ENCODE assay signal across 27 cellular contexts in genomic region chr12:50184261-50184660, GRCh38. TPM values are rescaled to one million over a fixed set of nuclear protein-coding genes. Genes with fewer than 3 reads are reported as not detected.
DNase-seq lines count a peak whose midpoint lies in the region; ATAC-seq and TF ChIP-seq lines count a peak whose summit lies in the region.
"Had no signal": no experiment of that assay in that cellular context is flagged by ENCODE, and none has a peak within 500 bp of the region (broad histone marks: within the 10 kb centered on the region; RNA-seq: fewer than 3 reads in every experiment).

No MANE protein-coding gene starts in this region.

- no peaks in the 10 kb centered on the region for H4K20me1 ChIP-seq in Karpas-422 (ENCODE audit: insufficient read depth, low read depth, low read length)

- H3K27ac ChIP-seq in Karpas-422 (ENCODE audit: low read length) (peak overlapping the region; percentile 58; the same call in 1 of the 2 replicates), epithelial cell of prostate (peak overlapping the region; percentile 81), thymus (ENCODE audit: low read depth) (peak overlapping the region; percentile 18)
- H3K27ac ChIP-seq: A549, hepatocyte, left lung, ovary had no signal

- H3K4me1 ChIP-seq in Karpas-422 (ENCODE audit: low read length): peaks cover 41% of the 10 kb centered on the region
- H3K4me1 ChIP-seq in thymus (ENCODE audit: control insufficient read depth, insufficient read depth, low read length): no peaks in the 10 kb centered on the region
- H3K4me1 ChIP-seq: A549, BE2C had no signal

- no peak overlapping the region for H3K9ac ChIP-seq in Karpas-422 (ENCODE audit: low read length)

- H3K27me3 ChIP-seq in Karpas-422 (ENCODE audit: low read length) (no peaks in the 10 kb centered on the region), thymus (ENCODE audit: control insufficient read depth, insufficient read depth) (no peaks in the 10 kb centered on the region)
- H3K27me3 ChIP-seq: BE2C, hepatocyte, left lung, ovary had no signal

- no peaks in the 10 kb centered on the region for H3K79me2 ChIP-seq in Karpas-422 (ENCODE audit: low read length)
- H3K79me2 ChIP-seq: hepatocyte had no signal

- peak overlapping the region; percentile 6 for H3K4me2 ChIP-seq in Karpas-422 (ENCODE audit: low read depth, low read length, poor library complexity, severe bottlenecking)
- H3K4me2 ChIP-seq: A549, hepatocyte had no signal

- H3K9me3 Mint-ChIP-seq in activated CD8-positive, alpha-beta T cell treated with anti-CD3 and anti-CD28 coated beads for 36 hours: no peaks in the 10 kb centered on the region
- no peaks in the 10 kb centered on the region for H3K9me3 Mint-ChIP-seq in activated CD8-positive, alpha-beta T cell treated with anti-CD3 and anti-CD28 coated beads, Interleukin-2, amount 10 ng/mL, durations not matched to agents 7 days and 5 days (ENCODE audit: insufficient read depth)
- H3K9me3 Mint-ChIP-seq: naive B cell; stimulated activated naive CD8-positive, alpha-beta T cell treated with anti-CD3 and anti-CD28 coated beads, Interleukin-15, amount 100 ng/mL, for 72 hours; type B pancreatic cell had no signal

- 97% methylated on average over 5 of the region's 5 CpGs for WGBS in thymus

- H3K36me3 ChIP-seq in Karpas-422 (ENCODE audit: insufficient read depth, low read length) (peaks cover 14% of the 10 kb centered on the region; the same call in 1 of the 2 replicates), thymus (ENCODE audit: control insufficient read depth, insufficient read depth) (peaks cover 5% of the 10 kb centered on the region)
- H3K36me3 ChIP-seq: ovary had no signal

- POLR2A ChIA-PET in activated CD8-positive, alpha-beta T cell treated with anti-CD3 and anti-CD28 coated beads for 36 hours (lab: Charles Lee): no interaction called here
- POLR2A ChIA-PET in activated CD8-positive, alpha-beta T cell treated with anti-CD3 and anti-CD28 coated beads, Interleukin-2, amount 10 ng/mL, durations not matched to agents 7 days and 5 days (lab: Charles Lee): interaction anchor here (1.1 kb wide), 1 partner anchor 73 kb away, joined by 3 read pairs; the partner anchor contains the start of gene COX14

- DNase-seq in activated CD8-positive, alpha-beta T cell treated with anti-CD3 and anti-CD28 coated beads for 36 hours: no peak
- DNase-seq in activated CD8-positive, alpha-beta T cell treated with anti-CD3 and anti-CD28 coated beads, Interleukin-2, amount 10 ng/mL, durations not matched to agents 7 days and 5 days: no peak
- DNase-seq in Karpas-422: no peak
- no peak for DNase-seq in epithelial cell of prostate (ENCODE audit: low read depth, low spot score)
- DNase-seq in SHP77 (lab: John Stamatoyannopoulos, UW): no peak
- DNase-seq in AG08396 (ENCODE audit: low spot score): no peak
- DNase-seq: activated CD4-positive, alpha-beta T cell treated with anti-CD3 and anti-CD28 coated beads for 1 hour; activated effector memory CD4-positive, alpha-beta T cell treated with Interleukin-2 at 50 U/mL for 16 hours; BE2C; effector memory CD4-positive, alpha-beta T cell; foreskin melanocyte; HCEC 1CT; left lung; naive B cell; NCI-H187 treated with DMSO at 0.1 percent for 48 hours; NCI-H526 treated with DMSO at 0.1 percent for 48 hours; ovary; stimulated activated CD4-positive, alpha-beta T cell treated with anti-CD3 and anti-CD28 coated beads, Interleukin-12 subunit alpha, Interleukin-12 subunit beta, amount 100 ng/mL, for 4 hours; stimulated activated CD4-positive, alpha-beta T cell treated with anti-CD3 and anti-CD28 coated beads, Interleukin-4, amount 100 ng/mL, for 4 hours; stimulated activated naive CD8-positive, alpha-beta T cell treated with anti-CD3 and anti-CD28 coated beads, Interleukin-15, amount 100 ng/mL, for 72 hours; T-helper 1 cell had no signal

- no peak overlapping the region for H3K4me3 Mint-ChIP-seq in activated CD8-positive, alpha-beta T cell treated with anti-CD3 and anti-CD28 coated beads for 36 hours
- no peak overlapping the region for H3K4me3 Mint-ChIP-seq in activated CD8-positive, alpha-beta T cell treated with anti-CD3 and anti-CD28 coated beads, Interleukin-2, amount 10 ng/mL, durations not matched to agents 7 days and 5 days
- H3K4me3 Mint-ChIP-seq: naive B cell; stimulated activated naive CD8-positive, alpha-beta T cell treated with anti-CD3 and anti-CD28 coated beads, Interleukin-15, amount 100 ng/mL, for 72 hours; type B pancreatic cell had no signal

- CTCF ChIA-PET in activated CD8-positive, alpha-beta T cell treated with anti-CD3 and anti-CD28 coated beads for 36 hours (lab: Charles Lee): interaction anchor here (4.5 kb wide), 1 partner anchor 8 kb away, joined by 26 read pairs; no protein-coding TSS in a partner anchor
- CTCF ChIA-PET in activated CD8-positive, alpha-beta T cell treated with anti-CD3 and anti-CD28 coated beads, Interleukin-2, amount 10 ng/mL, durations not matched to agents 7 days and 5 days (lab: Charles Lee): interaction anchor here (1.2 kb wide), 1 partner anchor 13 kb away, joined by 3 read pairs; no protein-coding TSS in a partner anchor

- intact Hi-C loops in activated CD8-positive, alpha-beta T cell treated with anti-CD3 and anti-CD28 coated beads for 36 hours (cut with micrococcal nuclease): loop anchor here (2.0 to 10.0 kb wide), 2 partner anchors 65 to 131 kb away; no protein-coding TSS in a partner anchor

- H3K27ac Mint-ChIP-seq in activated CD8-positive, alpha-beta T cell treated with anti-CD3 and anti-CD28 coated beads for 36 hours: peak overlapping the region; percentile 64
- H3K27ac Mint-ChIP-seq in activated CD8-positive, alpha-beta T cell treated with anti-CD3 and anti-CD28 coated beads, Interleukin-2, amount 10 ng/mL, durations not matched to agents 7 days and 5 days: no peak overlapping the region

- H3K9me3 ChIP-seq in Karpas-422 (ENCODE audit: low read length): no peaks in the 10 kb centered on the region
- no peaks in the 10 kb centered on the region for H3K9me3 ChIP-seq in thymus (ENCODE audit: control insufficient read depth)
- H3K9me3 ChIP-seq: A549, BE2C, left lung, ovary had no signal

- ATAC-seq in activated CD8-positive, alpha-beta T cell treated with anti-CD3 and anti-CD28 coated beads for 36 hours: no peak
- no peak for ATAC-seq in activated CD8-positive, alpha-beta T cell treated with anti-CD3 and anti-CD28 coated beads, Interleukin-2, amount 10 ng/mL, durations not matched to agents 7 days and 5 days
- no peak for ATAC-seq in GM18520 (IDR thresholded peaks at IDR 0.05; ENCODE audit: unreplicated experiment)
- ATAC-seq: A549; esophagus mucosa; left lung; stimulated activated naive CD8-positive, alpha-beta T cell treated with anti-CD3 and anti-CD28 coated beads, Interleukin-15, amount 100 ng/mL, for 72 hours had no signal

- H3K27me3 Mint-ChIP-seq in activated CD8-positive, alpha-beta T cell treated with anti-CD3 and anti-CD28 coated beads for 36 hours: no peaks in the 10 kb centered on the region
- H3K27me3 Mint-ChIP-seq in activated CD8-positive, alpha-beta T cell treated with anti-CD3 and anti-CD28 coated beads, Interleukin-2, amount 10 ng/mL, durations not matched to agents 7 days and 5 days (ENCODE audit: low read depth): no peaks in the 10 kb centered on the region
- H3K27me3 Mint-ChIP-seq: naive B cell; stimulated activated naive CD8-positive, alpha-beta T cell treated with anti-CD3 and anti-CD28 coated beads, Interleukin-15, amount 100 ng/mL, for 72 hours; type B pancreatic cell had no signal

- peaks cover 27% of the 10 kb centered on the region for H3K36me3 Mint-ChIP-seq in activated CD8-positive, alpha-beta T cell treated with anti-CD3 and anti-CD28 coated beads for 36 hours (ENCODE audit: low read depth)
- H3K36me3 Mint-ChIP-seq in activated CD8-positive, alpha-beta T cell treated with anti-CD3 and anti-CD28 coated beads, Interleukin-2, amount 10 ng/mL, durations not matched to agents 7 days and 5 days (ENCODE audit: low read depth): peaks cover 7% of the 10 kb centered on the region
- H3K36me3 Mint-ChIP-seq: naive B cell had no signal

- H2AFZ ChIP-seq in Karpas-422 (ENCODE audit: low read length): no peak overlapping the region
- H2AFZ ChIP-seq: hepatocyte had no signal

- H3K9me2 ChIP-seq in Karpas-422 (replicated peaks; ENCODE audit: insufficient read depth, low read length): no peaks in the 10 kb centered on the region

- TF ChIP-seq CTCF in activated CD8-positive, alpha-beta T cell treated with anti-CD3 and anti-CD28 coated beads for 36 hours (IDR thresholded peaks at IDR 0.05): no peak

- H3K4me1 Mint-ChIP-seq in activated CD8-positive, alpha-beta T cell treated with anti-CD3 and anti-CD28 coated beads for 36 hours (ENCODE audit: low read depth): peaks cover 51% of the 10 kb centered on the region
- H3K4me1 Mint-ChIP-seq in activated CD8-positive, alpha-beta T cell treated with anti-CD3 and anti-CD28 coated beads, Interleukin-2, amount 10 ng/mL, durations not matched to agents 7 days and 5 days (ENCODE audit: low read depth): peaks cover 38% of the 10 kb centered on the region

- no peak overlapping the region for H3K4me3 ChIP-seq in Karpas-422 (ENCODE audit: low read length)
- H3K4me3 ChIP-seq in thymus (ENCODE audit: low read length): no peak overlapping the region
- H3K4me3 ChIP-seq: A549, hepatocyte, left lung, ovary had no signal

RNA-seq across cellular contexts. Expression of gene CERS5, which starts 17.1 kb away (rescaled TPM):
- 10 to 100 TPM; 33.9 to 39.5 TPM for total RNA-seq in activated CD8-positive, alpha-beta T cell treated with anti-CD3 and anti-CD28 coated beads for 36 hours
- total RNA-seq in activated CD8-positive, alpha-beta T cell treated with anti-CD3 and anti-CD28 coated beads, Interleukin-2, amount 10 ng/mL, durations not matched to agents 7 days and 5 days: 10 to 100 TPM; 38.7 to 40.6 TPM
- total RNA-seq in Karpas-422 (2014; rRNA removed; shearing (Covaris generic); ENCODE audit: low replicate concordance): 47.7 and 65.9 TPM in 2 replicates
- 130 TPM for polyA plus RNA-seq in thymus

Comparison
In these comparisons a context has a peak if more than half of its experiments do, and no peak if none do; other contexts are left out.
1. H3K27ac ChIP-seq: peak in every context shown above with its lines; median percentile 81 in epithelial cell of prostate; 58 in Karpas-422; 18 in thymus.